In genomic region chr20:61757678-61758555, GRCh38 we compare ENCODE assay signal across 17 cellular contexts.
A peak's percentile ranks its signal among the peaks of the same experiment; 100 is the strongest.
DNase-seq lines count a peak whose midpoint lies in the region; ATAC-seq and TF ChIP-seq lines count a peak whose summit lies in the region.
"Had no signal": no experiment of that assay in that cellular context is flagged by ENCODE, and none has a peak within 500 bp of the region (broad histone marks: within the 10 kb centered on the region; RNA-seq: fewer than 3 reads in every experiment).

No MANE protein-coding gene starts in this region.

- no peaks in the 10 kb centered on the region for H3K4me1 ChIP-seq in lower lobe of right lung
- H3K4me1 ChIP-seq in testis, result peaks cover 13% of the 10 kb centered on the region
- no peaks in the 10 kb centered on the region for H3K4me1 ChIP-seq in MM.1S (ENCODE audit: low read length)
- H3K4me1 ChIP-seq: thyroid gland had no signal

- H3K9me2 ChIP-seq in MM.1S (replicated peaks; ENCODE audit: insufficient read depth, low read length), result no peaks in the 10 kb centered on the region

- no peak overlapping the region for H3K4me3 ChIP-seq in AG10803 (ENCODE audit: low read length)
- no peak overlapping the region for H3K4me3 ChIP-seq in choroid plexus epithelial cell (ENCODE audit: low read depth, low read length)
- no peak overlapping the region for H3K4me3 ChIP-seq in lower lobe of right lung
- H3K4me3 ChIP-seq in testis, result no peak overlapping the region
- no peak overlapping the region for H3K4me3 ChIP-seq in MM.1S (ENCODE audit: low read length)
- H3K4me3 ChIP-seq: SJCRH30, skin epidermis, thyroid gland had no signal

- no peak for TF ChIP-seq RAD21 in Ishikawa (IDR thresholded peaks at IDR 0.05; ENCODE audit: low read depth)

- H3F3A ChIP-seq in MM.1S (ENCODE audit: insufficient read depth, low read length), result no peaks in the 10 kb centered on the region

- 81 to 86% methylated on average over 20 to 24 of the region's 25 CpGs for WGBS in testis, 2 donors

- TF ChIP-seq EP300 in Ishikawa (IDR thresholded peaks at IDR 0.05; ENCODE audit: borderline replicate concordance), result no peak

- no peak for TF ChIP-seq CTCF in AG10803 (conservative IDR thresholded peaks at IDR 0.05; ENCODE audit: low read length)
- no peak for TF ChIP-seq CTCF in choroid plexus epithelial cell (conservative IDR thresholded peaks at IDR 0.05; ENCODE audit: low read depth, low read length)
- TF ChIP-seq CTCF in lower lobe of right lung (IDR thresholded peaks at IDR 0.05), result no peak
- TF ChIP-seq CTCF in testis (IDR thresholded peaks at IDR 0.05), result no peak
- TF ChIP-seq CTCF in MM.1S (IDR thresholded peaks at IDR 0.05; ENCODE audit: low read length), result no peak

- intact Hi-C loops in lower lobe of right lung (cut with DNase I), result no loop called here
- intact Hi-C loops in testis (cut with DNase I; ENCODE audit: low total_unique reads), result no loop called here
- intact Hi-C loops in sciatic nerve (cut with DNase I), result no loop called here

- H3K36me3 ChIP-seq in lower lobe of right lung, result no peaks in the 10 kb centered on the region
- no peaks in the 10 kb centered on the region for H3K36me3 ChIP-seq in testis (ENCODE audit: low read depth, missing control alignments)
- H3K36me3 ChIP-seq in MM.1S (replicated peaks; ENCODE audit: insufficient read depth, low read length), result no peaks in the 10 kb centered on the region
- H3K36me3 ChIP-seq: SJCRH30, thyroid gland had no signal

- no peak overlapping the region for H2AFZ ChIP-seq in MM.1S (ENCODE audit: low read length)

- ATAC-seq in lower lobe of right lung, result no peak
- ATAC-seq in sciatic nerve, result no peak
- ATAC-seq: activated CD4-positive, alpha-beta T cell treated with anti-CD3 and anti-CD28 coated beads for 36 hours had no signal

- H3K9me3 ChIP-seq in lower lobe of right lung (no peaks in the 10 kb centered on the region), testis (no peaks in the 10 kb centered on the region), MM.1S (replicated peaks; ENCODE audit: insufficient read depth, low read length) (no peaks in the 10 kb centered on the region)
- H3K9me3 ChIP-seq: SJCRH30, thyroid gland had no signal

- no peaks in the 10 kb centered on the region for H3K79me2 ChIP-seq in MM.1S (ENCODE audit: low read length)

- no peak overlapping the region for H3K9ac ChIP-seq in MM.1S (ENCODE audit: low read length)

- H4K20me1 ChIP-seq in MM.1S (ENCODE audit: insufficient read depth, low read length), result no peaks in the 10 kb centered on the region

- TF ChIP-seq POLR2A in testis (IDR thresholded peaks at IDR 0.05), result no peak

- peaks cover 3% of the 10 kb centered on the region for H3K27me3 ChIP-seq in lower lobe of right lung (ENCODE audit: low read depth)
- H3K27me3 ChIP-seq in testis, result no peaks in the 10 kb centered on the region
- peaks cover 50% of the 10 kb centered on the region for H3K27me3 ChIP-seq in MM.1S (replicated peaks; ENCODE audit: insufficient read depth, low read length)
- H3K27me3 ChIP-seq: thyroid gland had no signal

- H3K27ac ChIP-seq in lower lobe of right lung (no peak overlapping the region), testis (no peak overlapping the region), MM.1S (ENCODE audit: low read length) (no peak overlapping the region)
- H3K27ac ChIP-seq: SJCRH30, skin epidermis, thyroid gland had no signal

- DNase-seq in AG10803 (ENCODE audit: low read depth), result peak; percentile 50
- DNase-seq in choroid plexus epithelial cell (ENCODE audit: low read depth), result peak; percentile 44
- DNase-seq in lower lobe of right lung, result peak; percentile 38
- no peak for DNase-seq in testis
- DNase-seq in sciatic nerve (ENCODE audit: low spot score), result no peak
- no peak for DNase-seq in Ammon's horn (ENCODE audit: low spot score)
- no peak for DNase-seq in MM.1S
- DNase-seq: activated CD4-positive, alpha-beta T cell treated with anti-CD3 and anti-CD28 coated beads for 36 hours; activated naive CD4-positive, alpha-beta T cell treated with anti-CD3 and anti-CD28 coated beads for 36 hours; CD4-positive, alpha-beta memory T cell; effector CD8-positive, alpha-beta T cell; midbrain; NCI-H1417 treated with DMSO at 0.1 percent for 48 hours; SJCRH30; thyroid gland had no signal

- H3K4me2 ChIP-seq in MM.1S (ENCODE audit: low read depth, low read length), result no peak overlapping the region

TF ChIP-seq in Ishikawa, 13 proteins besides CTCF, POLR2A, EP300 and RAD21:
- TF ChIP-seq TCF12 (IDR thresholded peaks at IDR 0.05; ENCODE audit: low read depth) (no peak), TAF1 (IDR thresholded peaks at IDR 0.05; ENCODE audit: low read depth) (no peak), MAX (IDR thresholded peaks at IDR 0.05) (no peak), NFIC (IDR thresholded peaks at IDR 0.05) (no peak), ZBTB7A (IDR thresholded peaks at IDR 0.05; ENCODE audit: low read depth) (no peak), USF1 (IDR thresholded peaks at IDR 0.05) (0 out of 2 replicates have a peak, but pooled peaks have one; percentile 23), EGR1 (IDR thresholded peaks at IDR 0.05) (no peak)

Comparison
In these comparisons a context has a peak if more than half of its experiments do, and no peak if none do; other contexts are left out.
1. DNase-seq: peak in AG10803 (single experiment), choroid plexus epithelial cell (single experiment) and lower lobe of right lung (single experiment); none in testis (single experiment), sciatic nerve (single experiment), Ammon's horn (single experiment) and MM.1S (single experiment).